30 cellular contexts compared by ENCODE assay signal in the genomic region with DNA sequence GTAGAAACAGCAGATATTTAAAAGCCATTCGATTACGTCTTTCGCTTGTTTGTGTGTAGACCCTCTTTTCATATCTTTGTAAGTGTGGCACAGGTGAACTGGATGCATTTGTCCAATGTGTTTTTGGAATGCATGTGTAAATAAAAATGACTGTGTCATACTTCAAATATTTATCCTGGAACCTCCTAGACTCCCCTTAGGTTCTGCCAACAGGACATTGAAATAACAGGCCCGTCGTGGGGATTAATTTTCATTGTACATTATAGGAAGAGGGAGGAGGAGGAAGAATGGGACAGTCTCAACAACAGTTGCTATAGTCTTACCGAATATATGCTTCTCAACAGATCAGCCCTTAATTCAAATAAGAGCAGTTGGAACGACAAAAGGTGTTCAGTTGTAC.
"Had no signal": no experiment of that assay in that cellular context is flagged by ENCODE, and none has a peak within 500 bp of the region (broad histone marks: within the 10 kb centered on the region; RNA-seq: fewer than 3 reads in every experiment).

No MANE protein-coding gene starts in this region.

- H3K4me3 Mint-ChIP-seq: nephron; neural crest cell; stimulated activated memory B cell treated with anti-CD40 and anti-IgM and Interleukin-4, amounts not matched to agents 10 μg/mL and 1 μg/mL and 100 μg/mL, for 72 hours; stimulated activated naive CD8-positive, alpha-beta T cell treated with anti-CD3 and anti-CD28 coated beads, Interleukin-15, amount 100 ng/mL, for 72 hours had no signal

- H3K4me1 ChIP-seq: testis had no signal

- H3K9me3 ChIP-seq: left lung, lower lobe of right lung, neutrophil, ovary, right atrium auricular region, right lobe of liver, testis, thyroid gland, transverse colon, upper lobe of left lung, vagina had no signal

- H3K27me3 ChIP-seq: ovary, testis had no signal

- DNase-seq: hypothalamus; islet precursor cell; left cardiac atrium; left lung; lower lobe of right lung; mammary epithelial cell; mesenchymal stem cell; naive thymus-derived CD8-positive, alpha-beta T cell; occipital lobe; ovary; right lobe of liver; stimulated activated CD4-positive, alpha-beta T cell treated with anti-CD3 and anti-CD28 coated beads, Interleukin-1b, Interleukin-23, amount 100 ng/mL, for 48 hours; stimulated activated CD4-positive, alpha-beta T cell treated with anti-CD3 and anti-CD28 coated beads, Interleukin-2, amount 100 ng/mL, for 48 hours; stimulated activated CD4-positive, alpha-beta T cell treated with anti-CD3 and anti-CD28 coated beads, Interleukin-4, amount 100 ng/mL, for 4 hours; stimulated activated CD8-positive, alpha-beta memory T cell treated with anti-CD3 and anti-CD28 coated beads, Interleukin-4, amount 100 ng/mL, for 48 hours; stimulated activated naive CD4-positive, alpha-beta T cell treated with Interleukin-2 at 50 U/mL for 16 hours; stimulated activated naive CD8-positive, alpha-beta T cell treated with anti-CD3 and anti-CD28 coated beads, Interleukin-15, amount 100 ng/mL, for 72 hours; substantia nigra; testis; thyroid gland; transverse colon had no signal

- H3K36me3 Mint-ChIP-seq: stimulated activated memory B cell treated with anti-CD40 and anti-IgM and Interleukin-4, amounts not matched to agents 10 μg/mL and 1 μg/mL and 100 μg/mL, for 72 hours had no signal

- H3K9me3 Mint-ChIP-seq: stimulated activated memory B cell treated with anti-CD40 and anti-IgM and Interleukin-4, amounts not matched to agents 10 μg/mL and 1 μg/mL and 100 μg/mL, for 72 hours; stimulated activated naive CD8-positive, alpha-beta T cell treated with anti-CD3 and anti-CD28 coated beads, Interleukin-15, amount 100 ng/mL, for 72 hours had no signal

- H3K27ac Mint-ChIP-seq: naive thymus-derived CD8-positive, alpha-beta T cell; nephron; progenitor cell of endocrine pancreas; stimulated activated memory B cell treated with anti-CD40 and anti-IgM and Interleukin-4, amounts not matched to agents 10 μg/mL and 1 μg/mL and 100 μg/mL, for 72 hours; stimulated activated naive CD8-positive, alpha-beta T cell treated with anti-CD3 and anti-CD28 coated beads, Interleukin-15, amount 100 ng/mL, for 72 hours had no signal

- H3K36me3 ChIP-seq: left lung, lower lobe of right lung, neutrophil, ovary, right atrium auricular region, right lobe of liver, thyroid gland, transverse colon, upper lobe of left lung, vagina had no signal

- ATAC-seq: left cardiac atrium; left lung; lower lobe of right lung; naive thymus-derived CD8-positive, alpha-beta T cell; stimulated activated memory B cell treated with anti-CD40 and anti-IgM and Interleukin-4, amounts not matched to agents 10 μg/mL and 1 μg/mL and 100 μg/mL, for 72 hours; stimulated activated naive CD8-positive, alpha-beta T cell treated with anti-CD3 and anti-CD28 coated beads, Interleukin-15, amount 100 ng/mL, for 72 hours had no signal

- H3K4me2 ChIP-seq: smooth muscle cell had no signal

- H3K27ac ChIP-seq: left lung, lower lobe of right lung, neutrophil, ovary, right atrium auricular region, right lobe of liver, testis, thyroid gland, transverse colon, upper lobe of left lung, vagina had no signal

- H3K4me3 ChIP-seq: left lung, lower lobe of right lung, ovary, right atrium auricular region, right lobe of liver, smooth muscle cell, testis, thyroid gland, transverse colon, upper lobe of left lung, vagina had no signal
